Comparison of ENCODE assay signal across 8 cellular contexts in the genomic region with DNA sequence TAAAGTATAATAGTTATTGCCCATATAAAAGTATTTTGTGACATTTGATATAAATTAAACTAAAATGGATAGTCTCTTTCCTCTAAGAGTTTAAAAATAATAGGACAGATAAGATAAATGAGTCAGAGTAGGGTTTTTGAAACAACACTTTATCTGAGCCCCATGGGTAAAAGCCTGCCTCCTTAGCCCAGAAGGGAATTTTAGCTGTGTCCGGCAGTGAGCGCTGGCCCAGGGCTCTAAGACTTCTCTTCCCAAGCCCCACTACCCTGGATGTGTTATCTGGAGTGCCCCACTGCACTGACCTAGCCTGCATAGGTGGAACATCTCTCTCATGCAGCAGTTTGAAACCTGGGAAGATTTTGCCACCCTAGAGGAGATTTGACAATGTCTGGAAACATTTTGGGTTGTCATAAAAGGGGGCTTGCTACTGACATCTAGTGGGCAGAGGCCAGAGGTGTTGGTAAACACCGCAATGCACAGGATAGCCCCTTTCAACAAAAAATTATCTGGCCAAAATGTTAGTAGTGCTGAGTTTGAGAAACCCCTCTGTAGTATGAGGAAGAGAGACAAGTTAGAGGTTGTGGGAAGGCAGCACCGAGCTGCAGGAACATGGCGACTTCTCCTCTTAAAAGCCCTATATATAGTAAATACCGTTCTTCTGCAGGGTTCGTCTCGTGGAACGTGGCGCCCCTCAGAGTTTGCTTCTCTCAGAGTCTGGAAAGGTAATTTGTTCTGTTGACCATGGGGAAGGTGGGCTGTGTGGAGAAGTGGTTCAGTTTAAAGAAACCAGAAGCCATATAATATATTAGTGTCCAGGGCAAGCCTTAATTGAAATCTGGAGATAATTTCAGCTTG. TPM values are rescaled to one million over a fixed set of nuclear protein-coding genes. Genes with fewer than 3 reads are reported as not detected.
DNase-seq lines count a peak whose midpoint lies in the region; ATAC-seq, FAIRE-seq and TF ChIP-seq lines count a peak whose summit lies in the region.

No MANE protein-coding gene starts in this region.

- no peaks in the 10 kb centered on the region for H3K27me3 ChIP-seq in vagina

- TF ChIP-seq CTCF in astrocyte of the spinal cord (IDR thresholded peaks at IDR 0.05; ENCODE audit: low read depth, low read length), result peak; percentile 80
- peak; percentile 42 for TF ChIP-seq CTCF in kidney (IDR thresholded peaks at IDR 0.05; ENCODE audit: borderline replicate concordance, extremely low read depth, insufficient read depth)
- TF ChIP-seq CTCF in vagina (IDR thresholded peaks at IDR 0.05), result peak; percentile 14 to 35 (median 26)

- in situ Hi-C loops in astrocyte of the spinal cord (cut with HindIII; ENCODE audit: low sequenced_read_pairs), result no loop called here

- CTCF ChIA-PET in activated naive CD4-positive, alpha-beta T cell treated with anti-CD3 and anti-CD28 coated beads for 36 hours (lab: Charles Lee), result interaction anchor here (0.6 to 1.4 kb wide), 7 partner anchors 11 to 293 kb away, joined by 3 to 8 read pairs (median 3); no protein-coding TSS in a partner anchor

- H3K4me1 ChIP-seq in kidney (ENCODE audit: control insufficient read depth in 1 of 2, insufficient read depth in 1 of 2, low read depth in 1 of 2, low read length in 2 of 2) (no peaks in the 10 kb centered on the region), vagina (no peaks in the 10 kb centered on the region)

- TF ChIP-seq POLR2A in vagina (IDR thresholded peaks at IDR 0.05), result no peak

- H3K27me3 Mint-ChIP-seq in activated naive CD4-positive, alpha-beta T cell treated with anti-CD3 and anti-CD28 coated beads for 36 hours (ENCODE audit: low read depth), result no peaks in the 10 kb centered on the region

- no peaks in the 10 kb centered on the region for H3K9me3 Mint-ChIP-seq in activated naive CD4-positive, alpha-beta T cell treated with anti-CD3 and anti-CD28 coated beads for 36 hours

- no peak overlapping the region for H3K4me3 Mint-ChIP-seq in activated naive CD4-positive, alpha-beta T cell treated with anti-CD3 and anti-CD28 coated beads for 36 hours

- H3K4me3 ChIP-seq in astrocyte of the spinal cord (ENCODE audit: low read depth, low read length), result no peak overlapping the region
- no peak overlapping the region for H3K4me3 ChIP-seq in kidney (ENCODE audit: low read length in 2 of 2)
- H3K4me3 ChIP-seq in vagina, result no peak overlapping the region

- H3K27ac ChIP-seq in kidney (ENCODE audit: low read depth in 2 of 2, low read length in 2 of 2) (no peak overlapping the region), vagina (no peak overlapping the region)

- H3K36me3 Mint-ChIP-seq in activated naive CD4-positive, alpha-beta T cell treated with anti-CD3 and anti-CD28 coated beads for 36 hours (ENCODE audit: low read depth), result peaks cover 34% of the 10 kb centered on the region

- intact Hi-C loops in activated naive CD4-positive, alpha-beta T cell treated with anti-CD3 and anti-CD28 coated beads for 36 hours (cut with micrococcal nuclease), result loop anchor here (2.0 kb wide), 1 partner anchor 230 kb away; a partner anchor contains a TSS
- intact Hi-C loops in kidney (cut with DNase I) (no loop called here), vagina (cut with DNase I) (no loop called here)

- peaks cover 34 to 59% of the 10 kb centered on the region in 2 donors for H3K36me3 ChIP-seq in kidney (ENCODE audit: control insufficient read depth in 1 of 2, insufficient read depth in 2 of 2, low read length in 2 of 2)
- peaks cover 6 to 87% of the 10 kb centered on the region in 2 donors for H3K36me3 ChIP-seq in vagina

- H3K4me1 Mint-ChIP-seq in activated naive CD4-positive, alpha-beta T cell treated with anti-CD3 and anti-CD28 coated beads for 36 hours (ENCODE audit: low read depth), result no peaks in the 10 kb centered on the region

- no peak overlapping the region for H3K9ac ChIP-seq in kidney (ENCODE audit: low read length in 2 of 2)

- no peak for FAIRE-seq in kidney (lab: Jason Lieb, UNC)

- peak; percentile 30 for DNase-seq in activated naive CD4-positive, alpha-beta T cell treated with anti-CD3 and anti-CD28 coated beads for 36 hours
- DNase-seq in activated naive CD4-positive, alpha-beta T cell treated with anti-CD3 and anti-CD28 coated beads, Interleukin-2, amount 50 U/mL, for 16 hours, result no peak
- DNase-seq in NCI-H1694 treated with DMSO at 0.1 percent for 48 hours (lab: John Stamatoyannopoulos, UW) (peak; percentile 42), astrocyte of the spinal cord (ENCODE audit: low read depth, low spot score) (peak; percentile 19), kidney (no peak), vagina (ENCODE audit: extremely low spot score in 2 of 2) (no peak)

- H3K9me3 ChIP-seq in kidney (ENCODE audit: control insufficient read depth in 1 of 2, low read length in 2 of 2), result no peaks in the 10 kb centered on the region
- H3K9me3 ChIP-seq in vagina, result no peaks in the 10 kb centered on the region

- no peak overlapping the region for H3K27ac Mint-ChIP-seq in activated naive CD4-positive, alpha-beta T cell treated with anti-CD3 and anti-CD28 coated beads for 36 hours

- ATAC-seq in HG02885 (IDR thresholded peaks at IDR 0.05; ENCODE audit: poor library complexity, unreplicated experiment) (no peak), GM18873 (IDR thresholded peaks at IDR 0.05; ENCODE audit: low FRiP score, unreplicated experiment) (no peak)

RNA-seq across cellular contexts. Expression of a gene that starts 29.3 kb away (rescaled TPM):
- 10 to 100 TPM; 43.3 to 48.5 TPM for total RNA-seq in activated naive CD4-positive, alpha-beta T cell treated with anti-CD3 and anti-CD28 coated beads for 36 hours
- total RNA-seq in kidney, result 29.0 TPM
- polyA plus RNA-seq in kidney (ENCODE audit: insufficient read depth, low read depth, low replicate concordance), result 13.9 TPM
- total RNA-seq in vagina, result 17.7 TPM

Comparison
In these comparisons a context has a peak if more than half of its experiments do, and no peak if none do; other contexts are left out.
1. DNase-seq: peak in activated naive CD4-positive, alpha-beta T cell treated with anti-CD3 and anti-CD28 coated beads for 36 hours (single experiment), NCI-H1694 treated with DMSO at 0.1 percent for 48 hours (single experiment) and astrocyte of the spinal cord (single experiment); none in activated naive CD4-positive, alpha-beta T cell treated with anti-CD3 and anti-CD28 coated beads, Interleukin-2, amount 50 U/mL, for 16 hours (single experiment), kidney (single experiment) and vagina (0 of 2).
2. CTCF ChIP-seq: peak in every context shown above with its lines; median percentile 80 in astrocyte of the spinal cord; 42 in kidney; 26 in vagina.